ENCODE assay signal across 18 cellular contexts in the genomic region with DNA sequence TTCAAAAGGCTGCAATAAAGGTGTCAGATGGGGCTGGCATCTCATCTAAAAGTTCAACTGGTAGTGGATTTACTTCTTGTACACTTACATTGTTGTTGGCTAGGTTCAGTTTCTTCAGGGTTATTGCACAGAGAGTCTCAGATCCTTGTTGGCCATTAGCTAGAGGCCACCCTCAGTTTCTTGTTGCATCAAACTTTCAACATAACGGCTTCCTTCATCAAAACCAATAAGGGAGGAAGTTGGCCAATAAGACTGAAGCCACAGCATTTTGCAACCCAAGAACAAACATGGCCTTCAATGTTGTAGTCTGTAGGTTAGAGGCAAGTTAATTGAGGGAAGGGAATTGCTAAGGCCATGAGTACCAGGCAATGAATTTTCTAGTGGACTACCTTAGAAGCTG.
DNase-seq lines count a peak whose midpoint lies in the region; ATAC-seq and TF ChIP-seq lines count a peak whose summit lies in the region.
"Had no signal": no experiment of that assay in that cellular context is flagged by ENCODE, and none has a peak within 500 bp of the region (broad histone marks: within the 10 kb centered on the region; RNA-seq: fewer than 3 reads in every experiment).

No MANE protein-coding gene starts in this region.

- no peaks in the 10 kb centered on the region for H3K4me1 Mint-ChIP-seq in CD8-positive, alpha-beta T cell (ENCODE audit: low read depth)

- no peak overlapping the region for H3K4me3 Mint-ChIP-seq in CD8-positive, alpha-beta T cell

- peaks cover 4% of the 10 kb centered on the region for H3K9me3 Mint-ChIP-seq in CD8-positive, alpha-beta T cell

- H3K36me3 ChIP-seq in OCI-LY3 (replicated peaks; ENCODE audit: low read depth, low read length): no peaks in the 10 kb centered on the region
- H3K36me3 ChIP-seq in upper lobe of right lung: no peaks in the 10 kb centered on the region
- no peaks in the 10 kb centered on the region for H3K36me3 ChIP-seq in CD8-positive, alpha-beta T cell (ENCODE audit: insufficient read depth, low read length)

- DNase-seq in HL-60 (ENCODE audit: low read depth in 1 of 2, low spot score in 1 of 2) (peak; percentile 95), MV-4-11 (lab: John Stamatoyannopoulos, UW) (peak; percentile 99), upper lobe of right lung (no peak), lower leg skin (ENCODE audit: low spot score in 2 of 2) (no peak), left ventricle myocardium superior (no peak)
- no peak for DNase-seq in CD8-positive, alpha-beta T cell
- DNase-seq: C1 segment of cervical spinal cord, DMS79 treated with DMSO at 0.1 percent for 48 hours, Karpas-422, MM.1S, NCI-H1417, NCI-H187, NCI-H2107, NCI-H510A treated with DMSO at 0.1 percent for 48 hours, NCI-H774, SK-N-SH had no signal

- POLR2A ChIA-PET in CD8-positive, alpha-beta T cell (lab: Charles Lee): no interaction called here

- H3K27ac Mint-ChIP-seq in CD8-positive, alpha-beta T cell: no peak overlapping the region

- CTCF ChIA-PET in CD8-positive, alpha-beta T cell (lab: Charles Lee): no interaction called here

- H3K4me3 ChIP-seq in HL-60 (replicated peaks; ENCODE audit: insufficient read depth, low read length): no peak overlapping the region
- no peak overlapping the region for H3K4me3 ChIP-seq in OCI-LY3 (ENCODE audit: low read length)
- H3K4me3 ChIP-seq in upper lobe of right lung: no peak overlapping the region
- no peak overlapping the region for H3K4me3 ChIP-seq in lower leg skin (ENCODE audit: low read depth, poor library complexity, severe bottlenecking)
- no peak overlapping the region for H3K4me3 ChIP-seq in CD8-positive, alpha-beta T cell (ENCODE audit: low read depth, low read length)

- H3K27me3 ChIP-seq in HL-60 (ENCODE audit: insufficient read depth, poor library complexity, severe bottlenecking) (no peaks in the 10 kb centered on the region), OCI-LY3 (ENCODE audit: low read depth, low read length) (no peaks in the 10 kb centered on the region), upper lobe of right lung (no peaks in the 10 kb centered on the region)
- no peaks in the 10 kb centered on the region for H3K27me3 ChIP-seq in CD8-positive, alpha-beta T cell (ENCODE audit: insufficient read depth, low read length)

- no peak for TF ChIP-seq POLR2A in lower leg skin (IDR thresholded peaks at IDR 0.05)

- H3K4me1 ChIP-seq in OCI-LY3 (ENCODE audit: low read length): no peaks in the 10 kb centered on the region
- no peaks in the 10 kb centered on the region for H3K4me1 ChIP-seq in upper lobe of right lung
- H3K4me1 ChIP-seq in CD8-positive, alpha-beta T cell (ENCODE audit: insufficient read depth, low read length): no peaks in the 10 kb centered on the region

- H3K9ac ChIP-seq in OCI-LY3 (ENCODE audit: low read length): no peak overlapping the region
- H3K9ac ChIP-seq: SK-N-SH had no signal

- H3K4me2 ChIP-seq in OCI-LY3 (ENCODE audit: low read length): no peak overlapping the region
- H3K4me2 ChIP-seq: SK-N-SH had no signal

- H3K27ac ChIP-seq in HL-60 (replicated peaks): peak overlapping the region; percentile 93
- H3K27ac ChIP-seq in OCI-LY3 (ENCODE audit: low read length): no peak overlapping the region
- no peak overlapping the region for H3K27ac ChIP-seq in upper lobe of right lung
- no peak overlapping the region for H3K27ac ChIP-seq in CD8-positive, alpha-beta T cell (ENCODE audit: low read depth, low read length)

- no peaks in the 10 kb centered on the region for H3K36me3 Mint-ChIP-seq in CD8-positive, alpha-beta T cell

- ATAC-seq in upper lobe of right lung (peak; percentile 68), left ventricle myocardium superior (no peak)
- no peak for ATAC-seq in CD8-positive, alpha-beta T cell
- ATAC-seq: Right ventricle myocardium inferior had no signal

- H4K20me1 ChIP-seq in OCI-LY3 (ENCODE audit: insufficient read depth, low read length): no peaks in the 10 kb centered on the region

- H3K9me3 ChIP-seq in OCI-LY3 (ENCODE audit: insufficient read depth, low read length) (no peaks in the 10 kb centered on the region), upper lobe of right lung (no peaks in the 10 kb centered on the region)
- no peaks in the 10 kb centered on the region for H3K9me3 ChIP-seq in CD8-positive, alpha-beta T cell (ENCODE audit: low read length)
- H3K9me3 ChIP-seq: SK-N-SH had no signal

- WGBS in lower leg skin, 2 donors: 85% methylated on average over 1 of the region's 1 CpG

- intact Hi-C loops in upper lobe of right lung (cut with DNase I) (no loop called here), lower leg skin (cut with DNase I; ENCODE audit: low total_unique reads) (no loop called here), left ventricle myocardium superior (cut with micrococcal nuclease) (no loop called here)
- intact Hi-C loops in CD8-positive, alpha-beta T cell (cut with DNase I, micrococcal nuclease): no loop called here

- H3K79me2 ChIP-seq in OCI-LY3 (ENCODE audit: low read length): no peaks in the 10 kb centered on the region

- no peaks in the 10 kb centered on the region for H3K27me3 Mint-ChIP-seq in CD8-positive, alpha-beta T cell (ENCODE audit: low read depth)

- 0 out of 2 replicates have a peak overlapping the region, but pooled peaks have one; percentile 49 for H2AFZ ChIP-seq in OCI-LY3 (ENCODE audit: low read depth, low read length)

- TF ChIP-seq CTCF in HL-60 (IDR thresholded peaks at IDR 0.05; ENCODE audit: insufficient read depth, low read length): no peak
- no peak for TF ChIP-seq CTCF in OCI-LY3 (IDR thresholded peaks at IDR 0.05; ENCODE audit: low read depth, low read length)
- no peak for TF ChIP-seq CTCF in upper lobe of right lung (IDR thresholded peaks at IDR 0.05)
- TF ChIP-seq CTCF in lower leg skin (IDR thresholded peaks at IDR 0.05): no peak
- TF ChIP-seq CTCF in CD8-positive, alpha-beta T cell (IDR thresholded peaks at IDR 0.05): no peak

Comparison
In these comparisons a context has a peak if more than half of its experiments do, and no peak if none do; other contexts are left out.
1. DNase-seq: peak in HL-60 (2 of 2) and MV-4-11 (single experiment); none in upper lobe of right lung (single experiment), lower leg skin (0 of 2), CD8-positive, alpha-beta T cell (0 of 7) and left ventricle myocardium superior (single experiment).